In genomic region chr4:155787113-155787710, GRCh38 we compare ENCODE assay signal across 1 cellular context.
TF ChIP-seq lines count a peak whose summit lies in the region.

No MANE protein-coding gene starts in this region.

TF ChIP-seq in HepG2, 621 proteins besides CTCF, POLR2A, EP300 and RAD21 (continued from another document):
- TF ChIP-seq ZNF609 (CRISPR knock-in tag; IDR thresholded peaks at IDR 0.05; ENCODE audit: borderline replicate concordance): no peak
- no peak for TF ChIP-seq ZHX2 (IDR thresholded peaks at IDR 0.05; ENCODE audit: low read depth)
- no peak for TF ChIP-seq ZHX2 (CRISPR knock-in tag; IDR thresholded peaks at IDR 0.05; ENCODE audit: borderline replicate concordance)
- TF ChIP-seq YY1 (IDR thresholded peaks at IDR 0.05; ENCODE audit: insufficient read depth, insufficient replicate concordance, low read depth, low read length): peak; percentile 62
- TF ChIP-seq ETS1 (CRISPR knock-in tag; IDR thresholded peaks at IDR 0.05): no peak
- TF ChIP-seq ZNF644 (CRISPR knock-in tag; IDR thresholded peaks at IDR 0.05; ENCODE audit: low read depth): 0 out of 2 replicates have a peak, but pooled peaks have one; percentile 24
TF ChIP-seq in HepG2: peak in this region for 4.
